Comparison of ENCODE assay signal across 25 cellular contexts in genomic region chr3:180274536-180274935, GRCh38.
DNase-seq lines count a peak whose midpoint lies in the region; ATAC-seq lines count a peak whose summit lies in the region.
"Had no signal": no experiment of that assay in that cellular context is flagged by ENCODE, and none has a peak within 500 bp of the region (broad histone marks: within the 10 kb centered on the region; RNA-seq: fewer than 3 reads in every experiment).

No MANE protein-coding gene starts in this region.

- H2BK5ac ChIP-seq in mesendoderm (ENCODE audit: low read length), result no peak overlapping the region

- H3K4ac ChIP-seq in mesendoderm (ENCODE audit: low read depth, low read length), result no peak overlapping the region

- no peaks in the 10 kb centered on the region for H3K79me1 ChIP-seq in mesendoderm (ENCODE audit: low read length)

- H4K5ac ChIP-seq in mesendoderm (ENCODE audit: low read length), result no peak overlapping the region

- H3K9ac ChIP-seq in NT2/D1 (ENCODE audit: insufficient read length, low read depth) (no peak overlapping the region), mesendoderm (ENCODE audit: low read length) (no peak overlapping the region)

- no peaks in the 10 kb centered on the region for H3K79me2 ChIP-seq in mesendoderm (ENCODE audit: control insufficient read depth, insufficient read depth, low read length)

- WGBS in mesendoderm (ENCODE audit: extremely low coverage, insufficient coverage, low lambda C conversion rate), result no CpG with 5 or more reads among the region's 4 CpGs

- no peaks in the 10 kb centered on the region for H3K36me3 ChIP-seq in NT2/D1 (ENCODE audit: insufficient read depth, insufficient read length, low read length)
- H3K36me3 ChIP-seq in mesendoderm (ENCODE audit: control insufficient read depth, insufficient read depth, low read length), result no peaks in the 10 kb centered on the region
- H3K36me3 ChIP-seq: SJSA1 had no signal

- H3K9me3 ChIP-seq in NT2/D1 (ENCODE audit: insufficient read depth, low read length), result no peaks in the 10 kb centered on the region
- H3K9me3 ChIP-seq: SJSA1 had no signal

- peak overlapping the region; percentile 54 for H3K27ac ChIP-seq in epithelial cell of prostate
- no peak overlapping the region for H3K27ac ChIP-seq in mesendoderm (ENCODE audit: low read depth, low read length)
- H3K27ac ChIP-seq: C4-2B, HL-60, SJSA1 had no signal

- H3K18ac ChIP-seq in mesendoderm (ENCODE audit: low read length), result no peak overlapping the region

- H3K27me3 ChIP-seq in NT2/D1 (ENCODE audit: insufficient read depth, insufficient read length) (no peaks in the 10 kb centered on the region), mesendoderm (ENCODE audit: insufficient read depth, low read length, poor library complexity) (no peaks in the 10 kb centered on the region)
- H3K27me3 ChIP-seq: SJSA1 had no signal

- no peak overlapping the region for H2AK5ac ChIP-seq in mesendoderm (ENCODE audit: low read length)

- H3K4me1 ChIP-seq in NT2/D1 (ENCODE audit: insufficient read depth, insufficient read length) (no peaks in the 10 kb centered on the region), mesendoderm (ENCODE audit: control insufficient read depth, low read depth, low read length) (no peaks in the 10 kb centered on the region)
- H3K4me1 ChIP-seq: SJSA1 had no signal

- H2BK120ac ChIP-seq in mesendoderm (ENCODE audit: low read depth, low read length), result no peak overlapping the region

- H4K8ac ChIP-seq in mesendoderm (ENCODE audit: low read depth, low read length), result no peak overlapping the region

- H3K56ac ChIP-seq in mesendoderm (ENCODE audit: low read length), result no peak overlapping the region

- ATAC-seq in HG02571 (IDR thresholded peaks at IDR 0.05; ENCODE audit: unreplicated experiment), result no peak
- ATAC-seq: HepG2, K562, Panc1 had no signal

- H3K4me3 ChIP-seq in NT2/D1 (ENCODE audit: insufficient read length, low read depth) (no peak overlapping the region), mesendoderm (ENCODE audit: low read length) (no peak overlapping the region)
- H3K4me3 ChIP-seq: K562, SJSA1 had no signal

- no peak overlapping the region for H2BK15ac ChIP-seq in mesendoderm (replicated peaks; ENCODE audit: low read depth)

- H3K4me2 ChIP-seq in mesendoderm (ENCODE audit: low read length), result no peak overlapping the region

- H3K23ac ChIP-seq in mesendoderm (ENCODE audit: low read length), result no peak overlapping the region

- DNase-seq in ELF-1 (ENCODE audit: low read depth, low spot score) (peak; percentile 49), NT2/D1 (ENCODE audit: low read depth, low spot score) (peak; percentile 30), epithelial cell of prostate (ENCODE audit: low read depth, low spot score) (no peak), mesendoderm (peak; percentile 42), dermis blood vessel endothelial cell (no peak), NCI-H2227 treated with DMSO at 0.1 percent for 48 hours (lab: John Stamatoyannopoulos, UW) (no peak), NCI-H526 treated with DMSO at 0.1 percent for 48 hours (lab: John Stamatoyannopoulos, UW) (no peak)
- DNase-seq: Calu3; CD8-positive, alpha-beta memory T cell; DMS153; GDM1; NCI-H1092; NCI-H1436; NCI-H187 treated with DMSO at 0.1 percent for 48 hours; NCI-H2107; NCI-H510A; NCI-H748 treated with DMSO at 0.1 percent for 48 hours; SW 1271 had no signal

Comparison
In these comparisons a context has a peak if more than half of its experiments do, and no peak if none do; other contexts are left out.
1. DNase-seq: peak in ELF-1 (single experiment), NT2/D1 (single experiment) and mesendoderm (single experiment); none in epithelial cell of prostate (single experiment), dermis blood vessel endothelial cell (single experiment), NCI-H2227 treated with DMSO at 0.1 percent for 48 hours (single experiment) and NCI-H526 treated with DMSO at 0.1 percent for 48 hours (single experiment).